9 cellular contexts compared by ENCODE assay signal in the genomic region with DNA sequence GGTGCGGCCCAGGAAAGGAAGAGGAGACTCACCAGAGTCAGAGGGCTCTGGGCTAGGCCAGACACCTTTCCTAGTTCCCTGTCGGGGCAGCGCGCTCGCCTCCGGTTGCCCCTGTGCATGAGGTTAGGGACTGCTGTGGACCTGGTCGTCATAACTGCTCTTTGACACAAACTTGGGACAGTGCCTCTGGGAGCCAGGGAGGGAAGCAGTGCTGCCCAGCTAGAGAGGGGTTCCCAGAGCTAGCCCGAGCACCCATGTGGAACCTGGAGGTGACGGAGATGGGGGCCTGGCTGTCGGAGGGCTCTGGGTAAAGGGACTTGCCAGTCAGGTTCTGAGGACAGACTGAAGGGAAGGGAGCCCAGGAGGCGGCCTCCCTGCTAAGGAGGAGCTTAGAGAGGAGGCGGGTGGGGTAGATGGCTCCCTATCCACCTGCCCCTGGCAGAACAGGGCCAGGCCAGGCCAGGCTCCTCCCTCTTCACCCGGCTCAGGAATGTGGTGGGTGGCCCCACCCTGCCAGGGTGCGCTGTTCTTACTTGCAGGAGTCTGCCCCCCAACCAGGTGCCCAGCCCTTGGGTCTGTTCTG. TPM values are rescaled to one million over a fixed set of nuclear protein-coding genes. Genes with fewer than 3 reads are reported as not detected.
DNase-seq lines count a peak whose midpoint lies in the region; FAIRE-seq and TF ChIP-seq lines count a peak whose summit lies in the region.
"Had no signal": no experiment of that assay in that cellular context is flagged by ENCODE, and none has a peak within 500 bp of the region (broad histone marks: within the 10 kb centered on the region; RNA-seq: fewer than 3 reads in every experiment).

No MANE protein-coding gene starts in this region.

- H2BK5ac ChIP-seq in mesendoderm (ENCODE audit: low read length) = no peak overlapping the region

- DNase-seq in A172 (ENCODE audit: low spot score) (peak; percentile 65), HTR-8/SVneo (ENCODE audit: insufficient read length, low spot score) (peak; percentile 24), colonic mucosa (peak; percentile 84), mesendoderm (peak; percentile 61), nucleus accumbens (lab: John Stamatoyannopoulos, UW) (no peak), erythroblast (lab: John Stamatoyannopoulos, UW) (no peak), OCI-LY7 (ENCODE audit: low spot score) (no peak)
- no peak for DNase-seq in activated CD4-positive, CD25-positive, alpha-beta regulatory T cell (lab: John Stamatoyannopoulos, UW)

- POLR2A ChIA-PET in OCI-LY7 (lab: Charles Lee) = no interaction called here

- no peak overlapping the region for H2AK5ac ChIP-seq in mesendoderm (ENCODE audit: low read length)

- no peaks in the 10 kb centered on the region for H3K36me3 ChIP-seq in colonic mucosa
- H3K36me3 ChIP-seq in mesendoderm (ENCODE audit: control insufficient read depth, insufficient read depth, low read length) = peaks cover 3% of the 10 kb centered on the region
- H3K36me3 ChIP-seq in OCI-LY7 (ENCODE audit: insufficient read depth, low read length) = no peaks in the 10 kb centered on the region

- intact Hi-C loops in colonic mucosa (cut with DNase I) = no loop called here
- intact Hi-C loops in OCI-LY7 (cut with micrococcal nuclease; ENCODE audit: unreplicated experiment) = loop anchor here (10.0 kb wide), 1 partner anchor 221 kb away; no protein-coding TSS in a partner anchor

- no CpG with 5 or more reads among the region's 14 CpGs for WGBS in mesendoderm (ENCODE audit: extremely low coverage, insufficient coverage, low lambda C conversion rate)

- no peaks in the 10 kb centered on the region for H4K20me1 ChIP-seq in OCI-LY7 (ENCODE audit: insufficient read depth, low read length)

- peak overlapping the region; percentile 100 for H3K23ac ChIP-seq in mesendoderm (ENCODE audit: low read length)

- peak overlapping the region; percentile 85 for H3K56ac ChIP-seq in mesendoderm (ENCODE audit: low read length)

- no peak overlapping the region for H2BK15ac ChIP-seq in mesendoderm (replicated peaks; ENCODE audit: low read depth)

- H4K5ac ChIP-seq in mesendoderm (ENCODE audit: low read length) = no peak overlapping the region

- H3K27ac ChIP-seq in colonic mucosa (no peak overlapping the region), mesendoderm (ENCODE audit: low read depth, low read length) (no peak overlapping the region), OCI-LY7 (ENCODE audit: low read depth, low read length, poor library complexity, severe bottlenecking) (no peak overlapping the region)

- H4K8ac ChIP-seq in mesendoderm (ENCODE audit: low read depth, low read length) = no peak overlapping the region

- TF ChIP-seq CTCF in colonic mucosa (IDR thresholded peaks at IDR 0.05) (no peak), OCI-LY7 (conservative IDR thresholded peaks at IDR 0.05; ENCODE audit: low read length) (no peak)

- no TSS peak for BruUV-seq in OCI-LY7 (replicated peaks; lab: Mats Ljungman, UMichigan)

- H3K79me1 ChIP-seq in mesendoderm (ENCODE audit: low read length) = peaks cover 9% of the 10 kb centered on the region

- H3K9me3 ChIP-seq in colonic mucosa (no peaks in the 10 kb centered on the region), OCI-LY7 (ENCODE audit: low read length) (no peaks in the 10 kb centered on the region)

- H2AFZ ChIP-seq in OCI-LY7 (ENCODE audit: low read length) = no peak overlapping the region

- H3K9me2 ChIP-seq in OCI-LY7 (ENCODE audit: insufficient read depth, low read length) = no peaks in the 10 kb centered on the region

- H3K4me2 ChIP-seq in mesendoderm (ENCODE audit: low read length) (peak overlapping the region; percentile 41), OCI-LY7 (ENCODE audit: low read length) (no peak overlapping the region)

- H3K79me2 ChIP-seq in mesendoderm (ENCODE audit: control insufficient read depth, insufficient read depth, low read length) = no peaks in the 10 kb centered on the region
- H3K79me2 ChIP-seq in OCI-LY7 (ENCODE audit: insufficient read depth, low read depth, low read length) = no peaks in the 10 kb centered on the region

- CTCF ChIA-PET in OCI-LY7 (lab: Charles Lee; ENCODE audit: unreplicated experiment) = no interaction called here

- no peak for TF ChIP-seq POLR2A in erythroblast (IDR thresholded peaks at IDR 0.05; ENCODE audit: low read length)

- no peak overlapping the region for H2BK120ac ChIP-seq in mesendoderm (ENCODE audit: low read depth, low read length)

- H3K4me1 ChIP-seq in colonic mucosa = peaks cover 19% of the 10 kb centered on the region
- H3K4me1 ChIP-seq in mesendoderm (ENCODE audit: control insufficient read depth, low read depth, low read length) = peaks cover 11% of the 10 kb centered on the region
- H3K4me1 ChIP-seq in OCI-LY7 (ENCODE audit: insufficient read depth, low read length, poor library complexity, severe bottlenecking) = no peaks in the 10 kb centered on the region

- no peak for FAIRE-seq in HTR-8/SVneo (lab: Jason Lieb, UNC)
- FAIRE-seq: endometrium had no signal

- no peak overlapping the region for H3K4ac ChIP-seq in mesendoderm (ENCODE audit: low read depth, low read length)

- H3K27me3 ChIP-seq in colonic mucosa = no peaks in the 10 kb centered on the region
- H3K27me3 ChIP-seq in mesendoderm (ENCODE audit: insufficient read depth, low read length, poor library complexity) = no peaks in the 10 kb centered on the region

- no peak overlapping the region for H3K18ac ChIP-seq in mesendoderm (ENCODE audit: low read length)

- peak overlapping the region; percentile 12 to 60 for H3K9ac ChIP-seq in colonic mucosa (ENCODE audit: low read depth in 2 of 2, low read length in 2 of 2)
- peak overlapping the region; percentile 74 for H3K9ac ChIP-seq in mesendoderm (ENCODE audit: low read length)

- H3K4me3 ChIP-seq in colonic mucosa = peak overlapping the region; percentile 17
- no peak overlapping the region for H3K4me3 ChIP-seq in mesendoderm (ENCODE audit: low read length)
- no peak overlapping the region for H3K4me3 ChIP-seq in OCI-LY7 (ENCODE audit: low read depth, low read length, poor library complexity, severe bottlenecking)

RNA-seq across cellular contexts. Expression of a gene that starts 29.7 kb away (rescaled TPM):
- 46.4 and 58.9 TPM in 2 replicates for total RNA-seq in A172 (2014; rRNA removed; shearing (Covaris generic))
- total RNA-seq in colonic mucosa (10 to 100 TPM; 50.8 to 79.2 TPM), OCI-LY7 (2022) (23.1 and 30.9 TPM in 2 replicates)
- polyA plus RNA-seq in mesendoderm (2013, experiment 1 of 2) = 27.6 TPM
- 26.4 TPM for polyA plus RNA-seq in mesendoderm (2013, experiment 2 of 2)
- 4.4 and 4.8 TPM in 2 replicates for total RNA-seq in OCI-LY7 (2014; rRNA removed; shearing (Covaris generic))

RNA-seq across cellular contexts. Expression of a gene that starts 32.6 kb away (rescaled TPM):
- total RNA-seq in A172 (2014; rRNA removed; shearing (Covaris generic)) = 28.9 and 42.8 TPM in 2 replicates
- total RNA-seq in colonic mucosa = 100 to 1,000 TPM in 1 of 2 donors, 10 to 100 TPM in 1; 73.4 to 103 TPM
- 43.1 TPM for polyA plus RNA-seq in mesendoderm (2013, experiment 1 of 2)
- 42.0 TPM for polyA plus RNA-seq in mesendoderm (2013, experiment 2 of 2)
- total RNA-seq in OCI-LY7 (2014; rRNA removed; shearing (Covaris generic)) = 38.6 and 56.0 TPM in 2 replicates
- total RNA-seq in OCI-LY7 (2022) = 53.2 and 59.6 TPM in 2 replicates

RNA-seq across cellular contexts. Expression of a gene that starts 35.3 kb away (rescaled TPM):
- 95.4 and 118 TPM in 2 replicates for total RNA-seq in A172 (2014; rRNA removed; shearing (Covaris generic))
- total RNA-seq in colonic mucosa = 100 to 1,000 TPM in 1 of 2 donors, 10 to 100 TPM in 1; 67.0 to 149 TPM
- 29.3 TPM for polyA plus RNA-seq in mesendoderm (2013, experiment 1 of 2)
- 27.9 TPM for polyA plus RNA-seq in mesendoderm (2013, experiment 2 of 2)
- 114 and 118 TPM in 2 replicates for total RNA-seq in OCI-LY7 (2014; rRNA removed; shearing (Covaris generic))
- 87.7 and 90.5 TPM in 2 replicates for total RNA-seq in OCI-LY7 (2022)

RNA-seq across cellular contexts. Expression of a gene that starts 51.6 kb away (rescaled TPM):
- total RNA-seq in A172 (2014; rRNA removed; shearing (Covaris generic)) = 0.41 TPM in 1 of 2 replicates, not detected in the other
- total RNA-seq in colonic mucosa (not detected), OCI-LY7 (2022) (not detected in 2 replicates)
- polyA plus RNA-seq in mesendoderm (2013, experiment 1 of 2) = not detected
- polyA plus RNA-seq in mesendoderm (2013, experiment 2 of 2) = not detected
- not detected in 2 replicates for total RNA-seq in OCI-LY7 (2014; rRNA removed; shearing (Covaris generic))

RNA-seq across cellular contexts. Expression of a gene that starts 56.5 kb away (rescaled TPM):
- total RNA-seq in A172 (2014; rRNA removed; shearing (Covaris generic)) = 195 and 238 TPM in 2 replicates
- total RNA-seq in colonic mucosa (100 to 1,000 TPM in 1 of 2 donors, 10 to 100 TPM in 1; 76.7 to 169 TPM), OCI-LY7 (2022) (81.4 and 86.0 TPM in 2 replicates)
- 51.8 TPM for polyA plus RNA-seq in mesendoderm (2013, experiment 1 of 2)
- polyA plus RNA-seq in mesendoderm (2013, experiment 2 of 2) = 53.3 TPM
- 64.2 and 112 TPM in 2 replicates for total RNA-seq in OCI-LY7 (2014; rRNA removed; shearing (Covaris generic))

Comparison
In these comparisons a context has a peak if more than half of its experiments do, and no peak if none do; other contexts are left out.
1. DNase-seq: peak in A172 (single experiment), HTR-8/SVneo (single experiment), colonic mucosa (single experiment) and mesendoderm (single experiment); none in nucleus accumbens (0 of 56), erythroblast (0 of 2), activated CD4-positive, CD25-positive, alpha-beta regulatory T cell (0 of 4) and OCI-LY7 (single experiment).